Comparison of ENCODE assay signal across 26 cellular contexts in the genomic region with DNA sequence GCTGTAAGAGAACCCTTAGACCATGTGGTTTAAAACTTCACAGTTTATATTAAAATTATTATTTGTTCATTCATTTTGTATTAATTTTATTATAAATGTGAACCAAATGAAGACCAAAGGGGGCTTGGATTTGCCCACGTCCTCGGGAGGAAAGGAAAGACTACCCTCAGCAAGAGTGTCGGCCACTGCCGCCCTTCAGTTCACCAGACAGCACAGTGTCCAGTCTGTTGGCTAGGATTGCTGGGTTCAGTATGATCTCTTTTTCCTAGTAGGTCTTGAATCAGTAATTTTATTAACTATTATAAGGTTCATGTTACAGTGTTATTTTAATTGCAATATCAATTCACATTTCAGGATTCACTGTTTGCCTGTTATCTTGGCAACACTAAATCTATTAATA.
"Had no signal": no experiment of that assay in that cellular context is flagged by ENCODE, and none has a peak within 500 bp of the region (broad histone marks: within the 10 kb centered on the region; RNA-seq: fewer than 3 reads in every experiment).

No MANE protein-coding gene starts in this region.

- H3K9me3 Mint-ChIP-seq: endodermal cell; naive B cell; natural killer cell treated with Interleukin-12 subunit alpha and Interleukin-12 subunit beta and Interleukin-15 and Interleukin-18, amount 100 ng/mL, for 72 hours; neural crest cell; stimulated activated memory B cell treated with anti-CD40 and anti-IgM and Interleukin-4, amounts not matched to agents 10 μg/mL and 1 μg/mL and 100 μg/mL, for 72 hours; type B pancreatic cell had no signal

- H3K4me3 ChIP-seq: cardiac muscle cell, gastroesophageal sphincter, heart left ventricle, hepatocyte, lower lobe of right lung, right lobe of liver, spleen, testis, tibial artery had no signal

- H3K4me3 Mint-ChIP-seq: endodermal cell; naive B cell; natural killer cell treated with Interleukin-12 subunit alpha and Interleukin-12 subunit beta and Interleukin-15 and Interleukin-18, amount 100 ng/mL, for 72 hours; neural crest cell; stimulated activated memory B cell treated with anti-CD40 and anti-IgM and Interleukin-4, amounts not matched to agents 10 μg/mL and 1 μg/mL and 100 μg/mL, for 72 hours; type B pancreatic cell had no signal

- H3K27ac ChIP-seq: cardiac muscle cell, epithelial cell of prostate, gastroesophageal sphincter, heart left ventricle, hepatocyte, lower lobe of right lung, right lobe of liver, spleen, testis, tibial artery had no signal

- H3K27me3 Mint-ChIP-seq: progenitor cell of endocrine pancreas, type B pancreatic cell had no signal

- H3K9ac ChIP-seq: parathyroid adenoma had no signal

- DNase-seq: cerebellar nuclear complex; effector CD8-positive, alpha-beta T cell; endodermal cell; heart left ventricle; islet precursor cell; left ventricle myocardium superior; lower lobe of right lung; naive B cell; right lobe of liver; spleen; stimulated activated CD4-positive, alpha-beta T cell treated with anti-CD3 and anti-CD28 coated beads, Interleukin-4, amount 100 ng/mL, for 4 hours; stimulated activated naive CD8-positive, alpha-beta T cell treated with anti-CD3 and anti-CD28 coated beads, Interleukin-15, Interleukin-2, amounts not matched to agents 100 U/mL and 50 U/mL, for 24 hours; substantia nigra; testis; tibial artery had no signal

- H3K4me1 Mint-ChIP-seq: naive B cell; stimulated activated memory B cell treated with anti-CD40 and anti-IgM and Interleukin-4, amounts not matched to agents 10 μg/mL and 1 μg/mL and 100 μg/mL, for 72 hours had no signal

- H3K27me3 ChIP-seq: cardiac muscle cell, gastroesophageal sphincter, heart left ventricle, hepatocyte, right lobe of liver, spleen, testis, tibial artery had no signal

- H3K36me3 ChIP-seq: cardiac muscle cell, gastroesophageal sphincter, heart left ventricle, lower lobe of right lung, right lobe of liver, spleen, tibial artery had no signal

- H3K36me3 Mint-ChIP-seq: naive B cell; natural killer cell treated with Interleukin-12 subunit alpha and Interleukin-12 subunit beta and Interleukin-15 and Interleukin-18, amount 100 ng/mL, for 72 hours; stimulated activated memory B cell treated with anti-CD40 and anti-IgM and Interleukin-4, amounts not matched to agents 10 μg/mL and 1 μg/mL and 100 μg/mL, for 72 hours; type B pancreatic cell had no signal

- H3K4me1 ChIP-seq: right lobe of liver, spleen, testis had no signal

- H3K27ac Mint-ChIP-seq: endodermal cell; naive B cell; natural killer cell treated with Interleukin-12 subunit alpha and Interleukin-12 subunit beta and Interleukin-15 and Interleukin-18, amount 100 ng/mL, for 72 hours; progenitor cell of endocrine pancreas; stimulated activated memory B cell treated with anti-CD40 and anti-IgM and Interleukin-4, amounts not matched to agents 10 μg/mL and 1 μg/mL and 100 μg/mL, for 72 hours; type B pancreatic cell had no signal

- H2AFZ ChIP-seq: hepatocyte had no signal

- ATAC-seq: esophagus mucosa; gastroesophageal sphincter; lower lobe of right lung; natural killer cell treated with Interleukin-12 subunit alpha and Interleukin-12 subunit beta and Interleukin-15 and Interleukin-18, amount 100 ng/mL, for 72 hours; right lobe of liver; stimulated activated memory B cell treated with anti-CD40 and anti-IgM and Interleukin-4, amounts not matched to agents 10 μg/mL and 1 μg/mL and 100 μg/mL, for 72 hours; stimulated activated naive CD8-positive, alpha-beta T cell treated with anti-CD3 and anti-CD28 coated beads, Interleukin-15, Interleukin-2, amounts not matched to agents 100 U/mL and 50 U/mL, for 24 hours had no signal

- H3K9me3 ChIP-seq: gastroesophageal sphincter, heart left ventricle, lower lobe of right lung, right lobe of liver, spleen, testis, tibial artery had no signal
